ENCODE assay signal across 10 cellular contexts in genomic region chr2:128536925-128537620, GRCh38.
A peak's percentile ranks its signal among the peaks of the same experiment; 100 is the strongest.
DNase-seq lines count a peak whose midpoint lies in the region; ATAC-seq, FAIRE-seq and TF ChIP-seq lines count a peak whose summit lies in the region.
"Had no signal": no experiment of that assay in that cellular context is flagged by ENCODE, and none has a peak within 500 bp of the region (broad histone marks: within the 10 kb centered on the region; RNA-seq: fewer than 3 reads in every experiment).

No MANE protein-coding gene starts in this region.

- H3K9ac ChIP-seq in IMR-90 (ENCODE audit: low read depth, low read length): peak overlapping the region; percentile 23
- H3K9ac ChIP-seq in mesendoderm (ENCODE audit: low read length): peak overlapping the region; percentile 7

- H3K79me1 ChIP-seq in IMR-90 (ENCODE audit: low read depth in 1 of 2, low read length in 2 of 2) (peaks cover 3 to 4% of the 10 kb centered on the region in 2 experiments; a peak in 1 of 4 replicates), mesendoderm (ENCODE audit: low read length) (no peaks in the 10 kb centered on the region)

- intact Hi-C loops in IMR-90 (cut with micrococcal nuclease): loop anchor here (1.0 to 2.0 kb wide), 4 partner anchors 26 to 215 kb away; no protein-coding TSS in a partner anchor

- H2BK15ac ChIP-seq in IMR-90 (ENCODE audit: low read depth, low read length) (peak overlapping the region; percentile 76; the same call in 1 of the 3 replicates), mesendoderm (replicated peaks; ENCODE audit: low read depth) (no peak overlapping the region)

- peak overlapping the region; percentile 53 for H3K18ac ChIP-seq in IMR-90 (ENCODE audit: low read depth, low read length)
- H3K18ac ChIP-seq in mesendoderm (ENCODE audit: low read length): peak overlapping the region; percentile 53

- TF ChIP-seq CTCF in IMR-90 (conservative IDR thresholded peaks at IDR 0.05; ENCODE audit: low read depth, low read length): peak; percentile 17; the same call in 1 of the 2 replicates

- no peak for FAIRE-seq in frontal cortex (lab: Jason Lieb, UNC)
- FAIRE-seq: pancreas had no signal

- in situ Hi-C loops in Caki2 (cut with HindIII; ENCODE audit: low pct_unique_long_range_greater_than_20kb, low sequenced_read_pairs): no loop called here
- in situ Hi-C loops in IMR-90 (cut with MboI; ENCODE audit: low sequenced_read_pairs): loop anchor here (10.0 kb wide), 1 partner anchor 212 kb away; no protein-coding TSS in a partner anchor

- H2BK20ac ChIP-seq in IMR-90 (ENCODE audit: low read depth, low read length): peak overlapping the region; percentile 99

- ATAC-seq in IMR-90 (ENCODE audit: low read depth) (peak; percentile 91), HG03139 (IDR thresholded peaks at IDR 0.05; ENCODE audit: unreplicated experiment) (no peak)

- H3K36me3 ChIP-seq in IMR-90 (ENCODE audit: control insufficient read depth, insufficient read depth, low read length): no peaks in the 10 kb centered on the region
- no peaks in the 10 kb centered on the region for H3K36me3 ChIP-seq in mesendoderm (ENCODE audit: control insufficient read depth, insufficient read depth, low read length)
- H3K36me3 ChIP-seq: pancreas had no signal

- peak overlapping the region; percentile 89 for H3K14ac ChIP-seq in IMR-90 (replicated peaks; ENCODE audit: low read depth, low read length)

- H3K4me3 ChIP-seq in IMR-90 (ENCODE audit: insufficient read depth, low read depth, low read length) (no peak overlapping the region), mesendoderm (ENCODE audit: low read length) (no peak overlapping the region)
- H3K4me3 ChIP-seq: pancreas had no signal

- peak overlapping the region; percentile 94 for H4K91ac ChIP-seq in IMR-90 (ENCODE audit: insufficient read depth, low read depth, low read length)

- H3K27me3 ChIP-seq in IMR-90 (ENCODE audit: control insufficient read depth, insufficient read depth, low read length) (no peaks in the 10 kb centered on the region), mesendoderm (ENCODE audit: insufficient read depth, low read length, poor library complexity) (no peaks in the 10 kb centered on the region)
- H3K27me3 ChIP-seq: pancreas had no signal

- H4K8ac ChIP-seq in IMR-90 (ENCODE audit: low read depth in 2 of 2, low read length in 2 of 2) (peak overlapping the region; percentile 48 to 96), mesendoderm (ENCODE audit: low read depth, low read length) (no peak overlapping the region)

- no peaks in the 10 kb centered on the region for H3K79me2 ChIP-seq in mesendoderm (ENCODE audit: control insufficient read depth, insufficient read depth, low read length)

- H3K9me3 ChIP-seq in IMR-90 (ENCODE audit: control insufficient read depth, insufficient read depth, low read length): no peaks in the 10 kb centered on the region
- H3K9me3 ChIP-seq: pancreas had no signal

- peak overlapping the region; percentile 83 for H2AFZ ChIP-seq in IMR-90 (replicated peaks; ENCODE audit: low read length, poor library complexity)

- peaks cover 3% of the 10 kb centered on the region for H3K9me1 ChIP-seq in IMR-90 (ENCODE audit: insufficient read depth, low read length)

- peak; percentile 72; the same call in 1 of the 2 replicates for TF ChIP-seq POLR2A in IMR-90 (IDR thresholded peaks at IDR 0.05; ENCODE audit: low read depth, low read length)

- H3K4me1 ChIP-seq in IMR-90 (ENCODE audit: control insufficient read depth, insufficient read depth, low read length) (peaks cover 8% of the 10 kb centered on the region), mesendoderm (ENCODE audit: control insufficient read depth, low read depth, low read length) (peaks cover 8% of the 10 kb centered on the region)
- H3K4me1 ChIP-seq: pancreas had no signal

- peak overlapping the region; percentile 93 for H2AK9ac ChIP-seq in IMR-90 (replicated peaks; ENCODE audit: low read depth, low read length, poor library complexity)

- H2AK5ac ChIP-seq in IMR-90 (ENCODE audit: low read depth, low read length) (peak overlapping the region; percentile 28; the same call in 1 of the 2 replicates), mesendoderm (ENCODE audit: low read length) (no peak overlapping the region)

- H3K56ac ChIP-seq in IMR-90 (ENCODE audit: extremely low read depth, insufficient read depth, low read length) (peak overlapping the region; percentile 93), mesendoderm (ENCODE audit: low read length) (peak overlapping the region; percentile 71)

- CTCF ChIA-PET in IMR-90 (lab: Yijun Ruan, JAX): interaction anchor here (0.7 to 1.4 kb wide), 3 partner anchors 11 to 165 kb away, joined by 3 read pairs; no protein-coding TSS in a partner anchor

- peak overlapping the region; percentile 79 for H3K27ac ChIP-seq in IMR-90 (ENCODE audit: insufficient read depth, low read length)
- peak overlapping the region; percentile 42 for H3K27ac ChIP-seq in mesendoderm (ENCODE audit: low read depth, low read length)
- H3K27ac ChIP-seq: pancreas had no signal

- H2BK120ac ChIP-seq in IMR-90 (ENCODE audit: low read depth, low read length): peak overlapping the region; percentile 99
- H2BK120ac ChIP-seq in mesendoderm (ENCODE audit: low read depth, low read length): no peak overlapping the region

- H3K23ac ChIP-seq in IMR-90 (ENCODE audit: low read depth, low read length) (peak overlapping the region; percentile 91), mesendoderm (ENCODE audit: low read length) (no peak overlapping the region)

- dilution Hi-C loops in IMR-90 (cut with HindIII; ENCODE audit: low sequenced_read_pairs, unreplicated experiment): no loop called here

- POLR2A ChIA-PET in IMR-90 (lab: Charles Lee; ENCODE audit: unreplicated experiment): no interaction called here

- H3K4me2 ChIP-seq in IMR-90 (ENCODE audit: low read depth, low read length): peak overlapping the region; percentile 37
- no peak overlapping the region for H3K4me2 ChIP-seq in mesendoderm (ENCODE audit: low read length)

- H3K4ac ChIP-seq in IMR-90 (ENCODE audit: low read depth, low read length) (peak overlapping the region; percentile 94), mesendoderm (ENCODE audit: low read depth, low read length) (peak overlapping the region; percentile 24)

- TF ChIP-seq RAD21 in IMR-90 (IDR thresholded peaks at IDR 0.05; ENCODE audit: low read length): peak; percentile 37

- WGBS in IMR-90 (ENCODE audit: extremely low coverage in 2 of 2, insufficient read length in 1 of 2), 2 experiments: no CpG with 5 or more reads among the region's 14 CpGs
- WGBS in mesendoderm (ENCODE audit: extremely low coverage, insufficient coverage, low lambda C conversion rate): no CpG with 5 or more reads among the region's 14 CpGs

- peak overlapping the region; percentile 14 for H4K5ac ChIP-seq in IMR-90 (ENCODE audit: low read depth, low read length)
- no peak overlapping the region for H4K5ac ChIP-seq in mesendoderm (ENCODE audit: low read length)

- BruUV-seq in IMR-90 (replicated peaks; lab: Mats Ljungman, UMichigan): no TSS peak

- H2BK5ac ChIP-seq in IMR-90 (ENCODE audit: low read depth, low read length, poor library complexity, severe bottlenecking) (peak overlapping the region; percentile 74), mesendoderm (ENCODE audit: low read length) (no peak overlapping the region)

- DNase-seq in Caki2 (ENCODE audit: low read depth): peak; percentile 76
- DNase-seq in IMR-90: peak; percentile 99
- DNase-seq in astrocyte of the hippocampus (ENCODE audit: low read depth, low spot score): peak; percentile 94
- DNase-seq in mesendoderm: peak; percentile 90
- no peak for DNase-seq in frontal cortex (ENCODE audit: low spot score in 2 of 2)
- no peak for DNase-seq in NCI-H524 treated with DMSO at 0.1 percent for 48 hours (lab: John Stamatoyannopoulos, UW)
- DNase-seq in NCI-H128 (lab: John Stamatoyannopoulos, UW; ENCODE audit: unreplicated experiment): no peak
- DNase-seq: effector CD8-positive, alpha-beta T cell; pancreas had no signal

- no peaks in the 10 kb centered on the region for H4K20me1 ChIP-seq in IMR-90 (ENCODE audit: insufficient read depth, low read length)

TF ChIP-seq in IMR-90, 13 proteins besides CTCF, POLR2A, EP300 and RAD21 (continues in another document):
- TF ChIP-seq USF2 (IDR thresholded peaks at IDR 0.05; ENCODE audit: low read depth, low read length): peak; percentile 64; the same call in 1 of the 2 replicates
- 0 out of 2 replicates have a peak, but pooled peaks have one; percentile 11 for TF ChIP-seq SMC3 (IDR thresholded peaks at IDR 0.05; ENCODE audit: low read depth, low read length)
- no peak for TF ChIP-seq ELK1 (IDR thresholded peaks at IDR 0.05; ENCODE audit: borderline replicate concordance, low read depth, low read length)
- peak; percentile 99 for TF ChIP-seq FOS (IDR thresholded peaks at IDR 0.05; ENCODE audit: low read depth, low read length)
- TF ChIP-seq MAZ (IDR thresholded peaks at IDR 0.05; ENCODE audit: borderline replicate concordance, low read depth, low read length): peak; percentile 82
- peak; percentile 58; the same call in 1 of the 2 replicates for TF ChIP-seq NFE2L2 (IDR thresholded peaks at IDR 0.05; ENCODE audit: low read depth, low read length)
- TF ChIP-seq MXI1 (IDR thresholded peaks at IDR 0.05; ENCODE audit: borderline replicate concordance, low read depth, low read length): peak; percentile 77; the same call in 1 of the 2 replicates
- TF ChIP-seq CHD1 (IDR thresholded peaks at IDR 0.05; ENCODE audit: low read depth, low read length): no peak
- TF ChIP-seq RFX5 (IDR thresholded peaks at IDR 0.05; ENCODE audit: low read depth, low read length): no peak
- peak; percentile 27; the same call in 1 of the 2 replicates for TF ChIP-seq MAFK (IDR thresholded peaks at IDR 0.05; ENCODE audit: low read depth, low read length)
- peak; percentile 100 for TF ChIP-seq BHLHE40 (IDR thresholded peaks at IDR 0.05; ENCODE audit: low read depth, low read length)
- peak; percentile 74 for TF ChIP-seq CEBPB (IDR thresholded peaks at IDR 0.05; ENCODE audit: low read depth, low read length)

Comparison
In these comparisons a context has a peak if more than half of its experiments do, and no peak if none do; other contexts are left out.
1. DNase-seq: peak in Caki2 (single experiment), IMR-90 (single experiment), astrocyte of the hippocampus (single experiment) and mesendoderm (single experiment); none in frontal cortex (0 of 2), NCI-H524 treated with DMSO at 0.1 percent for 48 hours (single experiment) and NCI-H128 (single experiment).